Comparison of ENCODE assay signal across 8 cellular contexts in the genomic region with DNA sequence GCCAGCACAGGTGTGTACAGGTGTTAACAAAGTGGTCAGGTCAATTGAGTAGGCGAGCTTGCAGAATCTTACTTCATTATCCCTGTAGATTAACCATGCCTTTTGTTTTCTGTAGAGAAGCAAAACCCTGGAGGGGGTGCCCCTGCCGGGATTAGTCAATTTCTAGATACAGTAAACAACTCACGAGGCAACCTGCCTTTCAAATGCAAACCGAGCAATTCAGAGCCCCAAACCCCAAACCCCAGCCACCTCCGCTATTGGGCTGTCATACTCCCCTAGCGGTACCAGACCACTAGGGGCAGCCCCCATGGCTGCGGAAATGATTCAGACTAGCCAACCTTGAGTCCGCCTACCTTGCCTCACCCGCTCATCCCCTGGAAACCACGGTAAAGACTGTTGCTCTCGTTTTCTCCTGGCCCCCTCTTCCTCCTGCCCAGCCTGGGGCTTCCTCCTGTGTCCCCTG.
DNase-seq lines count a peak whose midpoint lies in the region; ATAC-seq, FAIRE-seq and TF ChIP-seq lines count a peak whose summit lies in the region.

No MANE protein-coding gene starts in this region.

- TF ChIP-seq CTCF in D721Med (IDR thresholded peaks at IDR 0.05; ENCODE audit: insufficient read depth, missing control alignments): no peak

- DNase-seq in CD1c-positive myeloid dendritic cell (ENCODE audit: extremely low spot score): peak; percentile 2
- DNase-seq in activated T-cell treated with anti-CD3 and anti-CD28 coated beads for 48 hours (ENCODE audit: low read depth): peak; percentile 71
- peak; percentile 32 to 57 for DNase-seq in stimulated activated CD4-positive, alpha-beta T cell treated with anti-CD3 and anti-CD28 coated beads, Interleukin-12 subunit alpha, Interleukin-12 subunit beta, amount 100 ng/mL, for 24 hours (ENCODE audit: low read depth in 2 of 2)
- DNase-seq in NCI-H1417 treated with DMSO at 0.1 percent for 48 hours (lab: John Stamatoyannopoulos, UW): no peak
- DNase-seq in NCI-H1092 (lab: John Stamatoyannopoulos, UW): no peak
- no peak for DNase-seq in D721Med (ENCODE audit: insufficient read length, low spot score)

- FAIRE-seq in D721Med (lab: Jason Lieb, UNC): no peak

- ATAC-seq in GM19468 (IDR thresholded peaks at IDR 0.05; ENCODE audit: extremely low read depth, unreplicated experiment) (peak; percentile 96), HG03558 (IDR thresholded peaks at IDR 0.05; ENCODE audit: extremely low read depth, unreplicated experiment) (peak; percentile 99)

Comparison
In these comparisons a context has a peak if more than half of its experiments do, and no peak if none do; other contexts are left out.
1. DNase-seq: peak in CD1c-positive myeloid dendritic cell (single experiment), activated T-cell treated with anti-CD3 and anti-CD28 coated beads for 48 hours (single experiment) and stimulated activated CD4-positive, alpha-beta T cell treated with anti-CD3 and anti-CD28 coated beads, Interleukin-12 subunit alpha, Interleukin-12 subunit beta, amount 100 ng/mL, for 24 hours (2 of 2); none in NCI-H1417 treated with DMSO at 0.1 percent for 48 hours (single experiment), NCI-H1092 (single experiment) and D721Med (single experiment).